ENCODE assay signal across 11 cellular contexts in genomic region chr11:73227571-73228211, GRCh38. TPM values are rescaled to one million over a fixed set of nuclear protein-coding genes. Genes with fewer than 3 reads are reported as not detected.
A peak's percentile ranks its signal among the peaks of the same experiment; 100 is the strongest.
DNase-seq lines count a peak whose midpoint lies in the region; ATAC-seq and TF ChIP-seq lines count a peak whose summit lies in the region.
"Had no signal": no experiment of that assay in that cellular context is flagged by ENCODE, and none has a peak within 500 bp of the region (broad histone marks: within the 10 kb centered on the region; RNA-seq: fewer than 3 reads in every experiment).

No MANE protein-coding gene starts in this region.

- DNase-seq in GM10266 (ENCODE audit: extremely low spot score): peak; percentile 7
- DNase-seq in NCI-H69 (lab: John Stamatoyannopoulos, UW): peak; percentile 14
- DNase-seq in iPS DF 19.7 (ENCODE audit: low read depth, low spot score): peak; percentile 69
- DNase-seq in sciatic nerve (ENCODE audit: low spot score): peak; percentile 46
- DNase-seq in HCEC 1CT: no peak
- DNase-seq in cerebellar nuclear complex (lab: John Stamatoyannopoulos, UW): no peak
- DNase-seq: activated CD8-positive, alpha-beta memory T cell treated with anti-CD3 and anti-CD28 coated beads for 24 hours; NCI-H1105; SHP77 had no signal

- intact Hi-C loops in sciatic nerve (cut with DNase I): no loop called here

- TF ChIP-seq CTCF in GM10266 (IDR thresholded peaks at IDR 0.05; ENCODE audit: control insufficient read depth, insufficient read depth, low read depth, missing control alignments): no peak

- ATAC-seq in sciatic nerve (no peak), HG03565 (IDR thresholded peaks at IDR 0.05; ENCODE audit: unreplicated experiment) (no peak), GM21737 (IDR thresholded peaks at IDR 0.05; ENCODE audit: unreplicated experiment) (no peak)

RNA-seq across cellular contexts. Expression of gene P2RY2, which starts 9.6 kb away (rescaled TPM):
- 12.3 TPM for total RNA-seq in sciatic nerve

RNA-seq across cellular contexts. Expression of gene P2RY6, which starts 44.4 kb away (rescaled TPM):
- total RNA-seq in sciatic nerve: 3.6 TPM

Comparison
In these comparisons a context has a peak if more than half of its experiments do, and no peak if none do; other contexts are left out.
1. DNase-seq: peak in GM10266 (single experiment), NCI-H69 (single experiment), iPS DF 19.7 (single experiment) and sciatic nerve (single experiment); none in HCEC 1CT (single experiment) and cerebellar nuclear complex (0 of 2).